9 cellular contexts compared by ENCODE assay signal in the genomic region with DNA sequence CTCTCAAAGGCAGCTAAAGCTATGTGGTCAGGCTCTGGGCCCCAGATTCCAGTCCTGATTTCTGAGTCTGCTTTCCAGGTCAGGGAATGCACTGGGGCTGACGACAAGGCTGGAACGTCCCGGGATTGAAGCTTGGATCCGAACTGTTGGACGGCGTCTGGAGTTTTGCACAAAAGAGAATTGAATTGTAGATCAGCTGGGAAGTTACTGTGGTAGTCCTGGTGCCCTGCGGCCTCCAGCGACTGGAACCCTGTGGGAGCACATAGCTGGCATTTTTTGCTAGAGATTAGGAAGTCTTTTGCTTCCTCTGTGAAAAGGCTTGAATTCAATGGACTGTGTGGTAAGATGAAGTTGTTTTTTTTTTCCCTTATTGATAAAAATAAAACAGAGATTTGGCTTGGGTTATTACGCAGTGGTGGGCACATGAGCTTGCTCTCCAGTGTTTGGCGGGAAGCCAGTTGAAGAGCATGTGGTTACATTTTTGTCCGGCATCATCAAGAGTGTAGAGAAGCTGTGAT. TPM values are rescaled to one million over a fixed set of nuclear protein-coding genes. Genes with fewer than 3 reads are reported as not detected.
DNase-seq lines count a peak whose midpoint lies in the region; ATAC-seq, FAIRE-seq and TF ChIP-seq lines count a peak whose summit lies in the region.
"Had no signal": no experiment of that assay in that cellular context is flagged by ENCODE, and none has a peak within 500 bp of the region (broad histone marks: within the 10 kb centered on the region; RNA-seq: fewer than 3 reads in every experiment).

Gene HK1 (plus strand): TSS at position 51 of the 518 bp plus-strand sequence.

- peak within 1 kb of the TSS; percentile 71 for H3K4me2 ChIP-seq in OCI-LY7 (ENCODE audit: low read length)

- peaks cover 8% of the 10 kb centered on the region for H3K27me3 ChIP-seq in AG04450 (ENCODE audit: control insufficient read depth, insufficient read depth, low read length)
- no peaks in the 10 kb centered on the region for H3K27me3 ChIP-seq in esophagus (ENCODE audit: control insufficient read depth in 1 of 2, insufficient read depth in 2 of 2, low read length in 2 of 2)
- peaks cover 0 to 4% of the 10 kb centered on the region in 2 donors for H3K27me3 ChIP-seq in naive thymus-derived CD4-positive, alpha-beta T cell (ENCODE audit: control insufficient read depth in 2 of 2, insufficient read depth in 2 of 2, low read length in 2 of 2)

- no peak within 1 kb of the TSS for H3K4me3 Mint-ChIP-seq in naive thymus-derived CD4-positive, alpha-beta T cell
- H3K4me3 Mint-ChIP-seq: central memory CD8-positive, alpha-beta T cell had no signal

- H3K4me1 ChIP-seq in OCI-LY7 (ENCODE audit: insufficient read depth, low read length, poor library complexity, severe bottlenecking) (peaks cover 29% of the 10 kb centered on the region), esophagus (ENCODE audit: control insufficient read depth in 2 of 2, insufficient read depth in 2 of 2, low read length in 1 of 2) (no peaks in the 10 kb centered on the region)
- H3K4me1 ChIP-seq in naive thymus-derived CD4-positive, alpha-beta T cell (ENCODE audit: control insufficient read depth in 2 of 2, insufficient read depth in 2 of 2, low read length in 2 of 2) = no peaks in the 10 kb centered on the region

- no peaks in the 10 kb centered on the region for H3K36me3 ChIP-seq in OCI-LY7 (ENCODE audit: insufficient read depth, low read length)
- no peaks in the 10 kb centered on the region for H3K36me3 ChIP-seq in esophagus (ENCODE audit: control insufficient read depth in 2 of 2, insufficient read depth in 2 of 2, low read length in 1 of 2)
- no peaks in the 10 kb centered on the region for H3K36me3 ChIP-seq in naive thymus-derived CD4-positive, alpha-beta T cell (ENCODE audit: control insufficient read depth in 2 of 3, insufficient read depth in 3 of 3, low read length in 3 of 3)

- H3K27ac ChIP-seq in AG04450 (ENCODE audit: low read depth, low read length) (no peak within 1 kb of the TSS), OCI-LY7 (ENCODE audit: low read depth, low read length, poor library complexity, severe bottlenecking) (peak within 1 kb of the TSS; percentile 74), esophagus (ENCODE audit: low read depth in 2 of 2, low read length in 1 of 2) (no peak within 1 kb of the TSS)
- no peak within 1 kb of the TSS for H3K27ac ChIP-seq in naive thymus-derived CD4-positive, alpha-beta T cell (ENCODE audit: low read depth, low read length)

- ATAC-seq in naive thymus-derived CD4-positive, alpha-beta T cell = no peak

- no TSS peak for BruUV-seq in OCI-LY7 (replicated peaks; lab: Mats Ljungman, UMichigan)

- H3K4me3 ChIP-seq in AG04450 (ENCODE audit: low read depth, low read length) (no peak within 1 kb of the TSS), OCI-LY7 (ENCODE audit: low read depth, low read length, poor library complexity, severe bottlenecking) (peak within 1 kb of the TSS; percentile 42), esophagus (ENCODE audit: low read depth in 1 of 2, low read length in 2 of 2) (no peak within 1 kb of the TSS)
- no peak within 1 kb of the TSS for H3K4me3 ChIP-seq in naive thymus-derived CD4-positive, alpha-beta T cell (ENCODE audit: low read length)

- CTCF ChIA-PET in AG04450 (lab: Charles Lee) (no interaction called here), OCI-LY7 (lab: Charles Lee; ENCODE audit: unreplicated experiment) (no interaction called here)
- CTCF ChIA-PET in naive thymus-derived CD4-positive, alpha-beta T cell (lab: Charles Lee) = interaction anchor here (0.7 kb wide), 2 partner anchors 58 to 163 kb away, joined by 3 to 4 read pairs; no protein-coding TSS in a partner anchor

- FAIRE-seq in D721Med (lab: Jason Lieb, UNC) = no peak

- H3K36me3 Mint-ChIP-seq in naive thymus-derived CD4-positive, alpha-beta T cell = peaks cover 0 to 5% (median 0%) of the 10 kb centered on the region in 5 donors

- H4K20me1 ChIP-seq in OCI-LY7 (ENCODE audit: insufficient read depth, low read length) = no peaks in the 10 kb centered on the region

- WGBS in esophagus, 2 donors = 65 to 67% methylated on average over 11 of the region's 11 CpGs

- H3K27ac Mint-ChIP-seq in naive thymus-derived CD4-positive, alpha-beta T cell = no peak within 1 kb of the TSS

- POLR2A ChIA-PET in AG04450 (lab: Yijun Ruan, JAX) = no interaction called here
- POLR2A ChIA-PET in OCI-LY7 (lab: Charles Lee) = interaction anchor here (0.6 kb wide), 1 partner anchor 847 kb away, joined by 3 read pairs; no protein-coding TSS in a partner anchor
- POLR2A ChIA-PET in naive thymus-derived CD4-positive, alpha-beta T cell (lab: Charles Lee) = interaction anchor here (1.0 kb wide), 1 partner anchor 13 kb away, joined by 4 read pairs; no protein-coding TSS in a partner anchor

- intact Hi-C loops in OCI-LY7 (cut with micrococcal nuclease; ENCODE audit: unreplicated experiment) = no loop called here
- intact Hi-C loops in naive thymus-derived CD4-positive, alpha-beta T cell (cut with micrococcal nuclease) = no loop called here

- H3K9me3 ChIP-seq in AG04450 (ENCODE audit: control insufficient read depth, insufficient read depth, low read length) (peaks cover under 1% of the 10 kb centered on the region), OCI-LY7 (ENCODE audit: low read length) (no peaks in the 10 kb centered on the region), esophagus (ENCODE audit: control insufficient read depth in 2 of 2, insufficient read depth in 1 of 2, low read depth in 1 of 2, low read length in 1 of 2) (no peaks in the 10 kb centered on the region)
- no peaks in the 10 kb centered on the region for H3K9me3 ChIP-seq in naive thymus-derived CD4-positive, alpha-beta T cell (ENCODE audit: control insufficient read depth in 2 of 3, low read length in 3 of 3)

- TF ChIP-seq CTCF in AG04450 (IDR thresholded peaks at IDR 0.05; ENCODE audit: low read depth, low read length) (no peak), OCI-LY7 (conservative IDR thresholded peaks at IDR 0.05; ENCODE audit: low read length) (no peak), D721Med (IDR thresholded peaks at IDR 0.05; ENCODE audit: insufficient read depth, missing control alignments) (no peak)

- peak within 1 kb of the TSS; percentile 88 for H2AFZ ChIP-seq in OCI-LY7 (ENCODE audit: low read length)

- no peaks in the 10 kb centered on the region for H3K9me3 Mint-ChIP-seq in naive thymus-derived CD4-positive, alpha-beta T cell
- H3K9me3 Mint-ChIP-seq: central memory CD8-positive, alpha-beta T cell had no signal

- H3K4me1 Mint-ChIP-seq in naive thymus-derived CD4-positive, alpha-beta T cell = no peaks in the 10 kb centered on the region
- H3K4me1 Mint-ChIP-seq: central memory CD8-positive, alpha-beta T cell had no signal

- no peaks in the 10 kb centered on the region for H3K9me2 ChIP-seq in OCI-LY7 (ENCODE audit: insufficient read depth, low read length)

- DNase-seq in AG04450 (ENCODE audit: low read depth, low spot score) (no peak), OCI-LY7 (ENCODE audit: low spot score) (no peak), D721Med (ENCODE audit: insufficient read length, low spot score) (no peak), DMS 273 (lab: John Stamatoyannopoulos, UW; ENCODE audit: unreplicated experiment) (no peak), SIG-M5 treated with dmso at 0.1 percent for 504 hours (lab: John Stamatoyannopoulos, UW; ENCODE audit: unreplicated experiment) (no peak)
- DNase-seq in naive thymus-derived CD4-positive, alpha-beta T cell = no peak
- DNase-seq in stimulated activated CD4-positive, alpha-beta T cell treated with anti-CD3 and anti-CD28 coated beads, Interleukin-12 subunit alpha, Interleukin-12 subunit beta, amount 100 ng/mL, for 4 hours = no peak

- no peaks in the 10 kb centered on the region for H3K79me2 ChIP-seq in OCI-LY7 (ENCODE audit: insufficient read depth, low read depth, low read length)

- H3K27me3 Mint-ChIP-seq in naive thymus-derived CD4-positive, alpha-beta T cell = peaks cover 0 to 9% (median 0%) of the 10 kb centered on the region in 5 donors

RNA-seq across cellular contexts. Expression of gene HK1, which starts in this region (rescaled TPM):
- 31.9 and 37.4 TPM in 2 replicates for polyA plus RNA-seq in AG04450 (2011; rRNA removed)
- 51.6 and 57.3 TPM in 2 replicates for polyA minus RNA-seq in AG04450 (2011; rRNA and poly(A)+ RNA removed)
- total RNA-seq in OCI-LY7 (2014; rRNA removed; shearing (Covaris generic)) = 9.7 and 13.1 TPM in 2 replicates
- total RNA-seq in OCI-LY7 (2022) = 23.1 and 31.5 TPM in 2 replicates
- polyA plus RNA-seq in esophagus = 100 to 1,000 TPM in 1 of 2 donors, 10 to 100 TPM in 1; 52.1 to 105 TPM
- total RNA-seq in naive thymus-derived CD4-positive, alpha-beta T cell = 100 to 1,000 TPM in 1 of 5 experiments, 10 to 100 TPM in 4; 60.1 to 144 (median 66.3) TPM
- 100 to 1,000 TPM in 1 of 2 donors, 10 to 100 TPM in 1; 95.5 to 138 TPM for polyA plus RNA-seq in naive thymus-derived CD4-positive, alpha-beta T cell
